Comparison of ENCODE assay signal across 8 cellular contexts in the genomic region with DNA sequence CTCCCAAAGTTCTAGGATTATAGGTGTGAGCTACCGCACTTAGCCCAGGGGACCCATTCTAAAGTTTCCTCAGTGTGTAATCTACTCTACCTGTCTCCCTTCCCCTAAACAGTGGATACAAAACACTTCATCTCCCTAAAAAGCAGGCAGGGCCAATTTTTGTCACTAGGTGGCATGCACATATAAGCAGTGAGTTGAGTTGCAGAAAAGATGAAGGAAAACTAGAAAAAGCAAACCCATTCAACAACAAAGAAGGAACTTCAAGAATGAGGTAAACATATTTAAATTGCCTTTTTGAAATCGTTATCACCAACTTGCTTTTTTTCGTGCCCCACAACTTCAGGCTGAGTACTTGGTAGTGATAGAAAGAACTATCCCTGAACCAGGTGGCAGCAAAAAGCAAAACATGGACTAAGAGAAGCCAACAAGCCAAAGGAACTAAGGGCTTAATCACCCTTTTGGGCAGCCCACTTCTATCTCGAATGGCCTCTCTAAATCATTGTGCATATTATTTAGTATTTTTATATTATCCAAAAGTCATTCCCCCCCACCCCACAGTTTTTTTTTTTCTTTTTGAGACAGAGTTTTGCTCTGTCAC. TPM values are rescaled to one million over a fixed set of nuclear protein-coding genes. Genes with fewer than 3 reads are reported as not detected.
DNase-seq lines count a peak whose midpoint lies in the region; ATAC-seq, FAIRE-seq and TF ChIP-seq lines count a peak whose summit lies in the region.

No MANE protein-coding gene starts in this region.

- H3K27me3 Mint-ChIP-seq in T-helper 17 cell: no peaks in the 10 kb centered on the region

- ATAC-seq in upper lobe of left lung (ENCODE audit: low FRiP score in 2 of 2) (peak in 1 of 2 donors; percentile 54), T-helper 17 cell (no peak)

- H3K36me3 ChIP-seq in liver (ENCODE audit: control insufficient read depth in 4 of 4, insufficient read depth in 3 of 4, low read depth in 1 of 4, low read length in 3 of 4) (no peaks in the 10 kb centered on the region), upper lobe of left lung (no peaks in the 10 kb centered on the region)

- H3K27me3 ChIP-seq in liver (ENCODE audit: control insufficient read depth in 4 of 4, insufficient read depth in 4 of 4, low read length in 3 of 4) (no peaks in the 10 kb centered on the region), upper lobe of left lung (no peaks in the 10 kb centered on the region)

- no peak for TF ChIP-seq POLR2A in GM12892 (IDR thresholded peaks at IDR 0.05; ENCODE audit: low read depth, low read length)
- no peak for TF ChIP-seq POLR2A in upper lobe of left lung (IDR thresholded peaks at IDR 0.05)

- no peak for TF ChIP-seq EP300 in upper lobe of left lung (IDR thresholded peaks at IDR 0.05)

- TF ChIP-seq CTCF in cardiac fibroblast (IDR thresholded peaks at IDR 0.05; ENCODE audit: low read depth, low read length) (peak; percentile 90), liver (IDR thresholded peaks at IDR 0.05; ENCODE audit: low read depth, low read length, missing input control) (peak; percentile 84), upper lobe of left lung (IDR thresholded peaks at IDR 0.05) (peak; percentile 14 to 66 (median 42))

- H3K27ac Mint-ChIP-seq in T-helper 17 cell: no peak overlapping the region

- no peak overlapping the region for H3K4me3 Mint-ChIP-seq in T-helper 17 cell

- no peak overlapping the region for H3K9ac ChIP-seq in liver (ENCODE audit: low read depth in 1 of 2, low read length in 2 of 2)

- H3K27ac ChIP-seq in liver (ENCODE audit: low read depth in 1 of 2, low read length in 2 of 2) (no peak overlapping the region), upper lobe of left lung (no peak overlapping the region)

- no peaks in the 10 kb centered on the region for H3K4me1 Mint-ChIP-seq in T-helper 17 cell

- WGBS in liver: 15% methylated on average over 4 of the region's 4 CpGs
- WGBS in upper lobe of left lung, 2 donors: 22 to 29% methylated on average over 4 of the region's 4 CpGs

- H3K9me3 ChIP-seq in liver (ENCODE audit: control insufficient read depth in 4 of 4, low read length in 3 of 4) (no peaks in the 10 kb centered on the region), upper lobe of left lung (no peaks in the 10 kb centered on the region), T-helper 17 cell (ENCODE audit: control insufficient read depth, low read length, poor library complexity, severe bottlenecking) (no peaks in the 10 kb centered on the region)

- H3K4me1 ChIP-seq in liver (ENCODE audit: control insufficient read depth in 4 of 4, insufficient read depth in 4 of 4, low read length in 3 of 4) (peaks cover 2 to 24% (median 10%) of the 10 kb centered on the region in 4 donors), upper lobe of left lung (no peaks in the 10 kb centered on the region)

- in situ Hi-C loops in KBM-7 (cut with MboI; ENCODE audit: low pct_unique_long_range_greater_than_20kb, low sequenced_read_pairs): no loop called here

- TF ChIP-seq RAD21 in liver (IDR thresholded peaks at IDR 0.05): peak; percentile 92 to 93

- no peaks in the 10 kb centered on the region for H3K36me3 Mint-ChIP-seq in T-helper 17 cell (ENCODE audit: low read depth)

- DNase-seq in CD1c-positive myeloid dendritic cell (ENCODE audit: extremely low spot score) (peak; percentile 34), GM12892 (ENCODE audit: insufficient read length) (peak; percentile 16), KBM-7 (peak; percentile 76), RKO (ENCODE audit: low spot score) (peak; percentile 76), cardiac fibroblast (ENCODE audit: low read depth in 2 of 2) (peak; percentile 81 to 83), upper lobe of left lung (no peak), T-helper 17 cell (no peak)

- H3K4me3 ChIP-seq in cardiac fibroblast (replicated peaks in 1 of 2; ENCODE audit: low read depth in 2 of 2, low read length in 2 of 2): no peak overlapping the region
- no peak overlapping the region for H3K4me3 ChIP-seq in liver (ENCODE audit: low read depth in 1 of 3, low read length in 3 of 3)
- H3K4me3 ChIP-seq in upper lobe of left lung: no peak overlapping the region

- FAIRE-seq in GM12892 (lab: Jason Lieb, UNC): peak; percentile 85

TF ChIP-seq in liver, 16 proteins besides CTCF, POLR2A, EP300 and RAD21:
- TF ChIP-seq HNF4A (conservative IDR thresholded peaks at IDR 0.05): peak in 1 of 2 donors; percentile 14
- TF ChIP-seq RXRA (IDR thresholded peaks at IDR 0.05): no peak
TF ChIP-seq in liver: peak in this region for 1.

RNA-seq across cellular contexts. Expression of gene ALDH9A1, which starts 19.7 kb away (rescaled TPM):
- polyA plus RNA-seq in GM12892 (2012; ENCODE audit: missing spikeins): 28.8 TPM
- total RNA-seq in liver: 10 to 100 TPM; 42.8 to 93.4 TPM
- polyA plus RNA-seq in liver: 10 to 100 TPM; 76.1 to 83.5 TPM
- 10 to 100 TPM; 29.3 to 64.1 (median 48.1) TPM for total RNA-seq in upper lobe of left lung
- 10 to 100 TPM; 33.9 to 37.0 TPM for total RNA-seq in T-helper 17 cell

RNA-seq across cellular contexts. Expression of gene TMCO1, which starts 50.7 kb away (rescaled TPM):
- 73.5 TPM for polyA plus RNA-seq in GM12892 (2012; ENCODE audit: missing spikeins)
- 10 to 100 TPM; 53.8 to 55.1 TPM for total RNA-seq in liver
- 100 to 1,000 TPM in 1 of 2 donors, 10 to 100 TPM in 1; 87.4 to 170 TPM for polyA plus RNA-seq in liver
- 10 to 100 TPM; 10.5 to 82.4 (median 55.8) TPM for total RNA-seq in upper lobe of left lung
- total RNA-seq in T-helper 17 cell: 10 to 100 TPM; 33.4 to 37.8 TPM

Comparison
In these comparisons a context has a peak if more than half of its experiments do, and no peak if none do; other contexts are left out.
1. DNase-seq: peak in CD1c-positive myeloid dendritic cell (single experiment), GM12892 (single experiment), KBM-7 (single experiment), RKO (single experiment) and cardiac fibroblast (2 of 2); none in upper lobe of left lung (0 of 2) and T-helper 17 cell (0 of 3).
2. Peak in every context shown above with its lines, with median percentiles within 50 percentile points of each other: CTCF ChIP-seq.